ENCODE assay signal across 8 cellular contexts in the genomic region with DNA sequence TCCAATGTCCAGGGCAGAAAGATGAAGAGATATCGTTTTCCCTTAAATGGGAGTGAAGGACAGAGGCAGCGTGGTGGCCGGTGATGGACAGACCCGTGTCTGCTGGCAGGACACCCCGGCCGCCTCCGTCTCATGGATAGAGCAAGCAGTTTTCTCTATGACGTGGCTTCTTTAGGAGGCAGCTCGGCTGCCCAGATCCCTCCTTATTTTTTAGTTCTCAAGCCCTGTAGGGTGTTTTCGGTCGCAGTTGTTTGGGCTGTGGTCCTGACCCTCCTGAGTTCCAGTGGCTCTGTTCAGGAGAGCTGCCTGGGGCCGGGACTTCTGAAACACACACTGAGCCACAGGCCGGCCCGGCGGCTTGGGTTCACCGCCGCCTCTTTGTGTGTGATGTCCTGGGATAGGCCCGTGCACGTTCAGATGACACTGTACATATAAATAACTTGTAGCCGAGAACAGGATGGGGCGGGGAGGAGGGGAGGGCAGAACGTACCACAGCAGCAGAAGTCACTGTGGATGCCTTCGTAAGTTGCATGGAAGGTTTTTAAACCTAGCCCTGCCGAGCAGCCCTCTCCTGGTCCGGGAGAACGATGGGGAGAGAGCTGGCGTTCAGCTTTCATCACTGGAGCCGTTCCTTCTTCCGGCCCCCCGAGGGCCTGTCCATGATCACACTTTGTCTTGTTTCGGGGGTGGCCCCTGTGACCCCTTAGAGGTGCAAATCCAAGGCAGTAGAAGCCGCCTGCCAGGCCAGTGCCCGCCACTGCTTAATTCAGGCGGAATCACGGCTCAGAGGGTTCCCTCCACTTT.
DNase-seq lines count a peak whose midpoint lies in the region; ATAC-seq, FAIRE-seq and TF ChIP-seq lines count a peak whose summit lies in the region.

No MANE protein-coding gene starts in this region.

- WGBS in pancreas, 2 donors, result 70 to 74% methylated on average over 35 of the region's 35 CpGs

- H3K9me3 ChIP-seq in pancreas, result no peaks in the 10 kb centered on the region

- TF ChIP-seq CTCF in pancreas (IDR thresholded peaks at IDR 0.05), result no peak

- H3K4me1 ChIP-seq in pancreas, result no peaks in the 10 kb centered on the region

- FAIRE-seq in pancreas (lab: Jason Lieb, UNC), result no peak

- intact Hi-C loops in pancreas (cut with DNase I), result no loop called here

- H3K27me3 ChIP-seq in pancreas, result no peaks in the 10 kb centered on the region

- H3K36me3 ChIP-seq in pancreas, result no peaks in the 10 kb centered on the region

- peak; percentile 29 to 31 for DNase-seq in activated CD4-positive, alpha-beta T cell treated with anti-CD3 and anti-CD28 coated beads, Interleukin-2, amount 50 U/mL, for 48 hours
- DNase-seq in epidermal melanocyte (ENCODE audit: insufficient read length, low spot score) (peak; percentile 42), pancreas (peak in 1 of 6 donors; percentile 43), iPS-NIHi7 (ENCODE audit: extremely low spot score) (no peak), cerebellar cortex (ENCODE audit: low spot score) (no peak)

- peak; percentile 64 for ATAC-seq in GM18502 (IDR thresholded peaks at IDR 0.05; ENCODE audit: poor library complexity, unreplicated experiment)
- peak; percentile 61 for ATAC-seq in HG03280 (IDR thresholded peaks at IDR 0.05; ENCODE audit: unreplicated experiment)
- peak in 3 of 4 donors; percentile 17 to 59 (median 48) for ATAC-seq in pancreas
- ATAC-seq in HG02884 (IDR thresholded peaks at IDR 0.05; ENCODE audit: unreplicated experiment), result no peak

- H3K27ac ChIP-seq in pancreas, result peak overlapping the region in 1 of 4 donors; percentile 39

- no peak overlapping the region for H3K4me3 ChIP-seq in pancreas

Comparison
In these comparisons a context has a peak if more than half of its experiments do, and no peak if none do; other contexts are left out.
1. DNase-seq: peak in activated CD4-positive, alpha-beta T cell treated with anti-CD3 and anti-CD28 coated beads, Interleukin-2, amount 50 U/mL, for 48 hours (2 of 2) and epidermal melanocyte (single experiment); none in iPS-NIHi7 (single experiment) and cerebellar cortex (single experiment).